Comparison of ENCODE assay signal across 1 cellular context in the genomic region with DNA sequence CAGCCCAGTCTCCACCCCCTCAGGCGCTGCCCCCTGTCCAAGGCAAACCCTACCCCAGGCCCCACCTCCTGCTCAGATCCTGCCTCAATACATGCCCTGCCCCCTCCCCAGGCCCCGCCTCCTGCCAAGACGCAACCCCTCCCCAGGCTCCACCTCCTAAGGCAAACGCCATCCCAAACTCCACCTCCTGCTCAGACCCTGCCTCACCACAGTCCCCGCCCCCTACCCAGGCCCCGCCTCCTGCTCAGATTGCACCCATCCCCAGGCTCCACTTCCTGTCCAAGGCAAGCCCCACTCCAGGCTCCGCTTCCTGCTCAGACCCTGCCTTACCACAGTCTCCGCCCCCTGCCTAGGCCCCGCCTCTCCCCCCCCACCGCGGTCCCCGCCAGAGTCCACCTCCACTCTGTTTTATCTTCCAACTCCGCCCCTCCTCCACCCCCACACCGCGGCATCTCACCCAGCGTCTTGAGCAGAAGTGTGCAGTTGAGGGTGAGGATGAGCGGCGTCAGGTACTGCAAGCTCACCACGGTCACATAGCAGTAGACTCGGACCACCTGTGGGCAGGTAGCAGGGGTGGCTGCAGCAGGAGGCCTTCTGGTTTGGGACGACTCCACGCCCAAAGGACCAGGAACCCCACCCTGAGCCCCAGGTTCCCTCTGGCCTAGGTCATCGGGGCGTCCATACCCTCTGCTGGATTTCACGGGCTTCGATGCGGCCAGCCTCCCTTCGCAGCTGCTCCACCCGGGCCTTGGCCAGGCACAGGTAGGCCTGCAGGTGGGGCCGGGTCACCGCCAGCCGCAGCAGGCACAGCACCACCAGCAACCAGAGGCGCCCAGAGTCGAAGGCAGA.
TF ChIP-seq lines count a peak whose summit lies in the region.

No MANE protein-coding gene starts in this region.

TF ChIP-seq in K562, 482 proteins besides CTCF, POLR2A, EP300 and RAD21 (continued from another document and continues in another):
- TF ChIP-seq, protein P1, sequence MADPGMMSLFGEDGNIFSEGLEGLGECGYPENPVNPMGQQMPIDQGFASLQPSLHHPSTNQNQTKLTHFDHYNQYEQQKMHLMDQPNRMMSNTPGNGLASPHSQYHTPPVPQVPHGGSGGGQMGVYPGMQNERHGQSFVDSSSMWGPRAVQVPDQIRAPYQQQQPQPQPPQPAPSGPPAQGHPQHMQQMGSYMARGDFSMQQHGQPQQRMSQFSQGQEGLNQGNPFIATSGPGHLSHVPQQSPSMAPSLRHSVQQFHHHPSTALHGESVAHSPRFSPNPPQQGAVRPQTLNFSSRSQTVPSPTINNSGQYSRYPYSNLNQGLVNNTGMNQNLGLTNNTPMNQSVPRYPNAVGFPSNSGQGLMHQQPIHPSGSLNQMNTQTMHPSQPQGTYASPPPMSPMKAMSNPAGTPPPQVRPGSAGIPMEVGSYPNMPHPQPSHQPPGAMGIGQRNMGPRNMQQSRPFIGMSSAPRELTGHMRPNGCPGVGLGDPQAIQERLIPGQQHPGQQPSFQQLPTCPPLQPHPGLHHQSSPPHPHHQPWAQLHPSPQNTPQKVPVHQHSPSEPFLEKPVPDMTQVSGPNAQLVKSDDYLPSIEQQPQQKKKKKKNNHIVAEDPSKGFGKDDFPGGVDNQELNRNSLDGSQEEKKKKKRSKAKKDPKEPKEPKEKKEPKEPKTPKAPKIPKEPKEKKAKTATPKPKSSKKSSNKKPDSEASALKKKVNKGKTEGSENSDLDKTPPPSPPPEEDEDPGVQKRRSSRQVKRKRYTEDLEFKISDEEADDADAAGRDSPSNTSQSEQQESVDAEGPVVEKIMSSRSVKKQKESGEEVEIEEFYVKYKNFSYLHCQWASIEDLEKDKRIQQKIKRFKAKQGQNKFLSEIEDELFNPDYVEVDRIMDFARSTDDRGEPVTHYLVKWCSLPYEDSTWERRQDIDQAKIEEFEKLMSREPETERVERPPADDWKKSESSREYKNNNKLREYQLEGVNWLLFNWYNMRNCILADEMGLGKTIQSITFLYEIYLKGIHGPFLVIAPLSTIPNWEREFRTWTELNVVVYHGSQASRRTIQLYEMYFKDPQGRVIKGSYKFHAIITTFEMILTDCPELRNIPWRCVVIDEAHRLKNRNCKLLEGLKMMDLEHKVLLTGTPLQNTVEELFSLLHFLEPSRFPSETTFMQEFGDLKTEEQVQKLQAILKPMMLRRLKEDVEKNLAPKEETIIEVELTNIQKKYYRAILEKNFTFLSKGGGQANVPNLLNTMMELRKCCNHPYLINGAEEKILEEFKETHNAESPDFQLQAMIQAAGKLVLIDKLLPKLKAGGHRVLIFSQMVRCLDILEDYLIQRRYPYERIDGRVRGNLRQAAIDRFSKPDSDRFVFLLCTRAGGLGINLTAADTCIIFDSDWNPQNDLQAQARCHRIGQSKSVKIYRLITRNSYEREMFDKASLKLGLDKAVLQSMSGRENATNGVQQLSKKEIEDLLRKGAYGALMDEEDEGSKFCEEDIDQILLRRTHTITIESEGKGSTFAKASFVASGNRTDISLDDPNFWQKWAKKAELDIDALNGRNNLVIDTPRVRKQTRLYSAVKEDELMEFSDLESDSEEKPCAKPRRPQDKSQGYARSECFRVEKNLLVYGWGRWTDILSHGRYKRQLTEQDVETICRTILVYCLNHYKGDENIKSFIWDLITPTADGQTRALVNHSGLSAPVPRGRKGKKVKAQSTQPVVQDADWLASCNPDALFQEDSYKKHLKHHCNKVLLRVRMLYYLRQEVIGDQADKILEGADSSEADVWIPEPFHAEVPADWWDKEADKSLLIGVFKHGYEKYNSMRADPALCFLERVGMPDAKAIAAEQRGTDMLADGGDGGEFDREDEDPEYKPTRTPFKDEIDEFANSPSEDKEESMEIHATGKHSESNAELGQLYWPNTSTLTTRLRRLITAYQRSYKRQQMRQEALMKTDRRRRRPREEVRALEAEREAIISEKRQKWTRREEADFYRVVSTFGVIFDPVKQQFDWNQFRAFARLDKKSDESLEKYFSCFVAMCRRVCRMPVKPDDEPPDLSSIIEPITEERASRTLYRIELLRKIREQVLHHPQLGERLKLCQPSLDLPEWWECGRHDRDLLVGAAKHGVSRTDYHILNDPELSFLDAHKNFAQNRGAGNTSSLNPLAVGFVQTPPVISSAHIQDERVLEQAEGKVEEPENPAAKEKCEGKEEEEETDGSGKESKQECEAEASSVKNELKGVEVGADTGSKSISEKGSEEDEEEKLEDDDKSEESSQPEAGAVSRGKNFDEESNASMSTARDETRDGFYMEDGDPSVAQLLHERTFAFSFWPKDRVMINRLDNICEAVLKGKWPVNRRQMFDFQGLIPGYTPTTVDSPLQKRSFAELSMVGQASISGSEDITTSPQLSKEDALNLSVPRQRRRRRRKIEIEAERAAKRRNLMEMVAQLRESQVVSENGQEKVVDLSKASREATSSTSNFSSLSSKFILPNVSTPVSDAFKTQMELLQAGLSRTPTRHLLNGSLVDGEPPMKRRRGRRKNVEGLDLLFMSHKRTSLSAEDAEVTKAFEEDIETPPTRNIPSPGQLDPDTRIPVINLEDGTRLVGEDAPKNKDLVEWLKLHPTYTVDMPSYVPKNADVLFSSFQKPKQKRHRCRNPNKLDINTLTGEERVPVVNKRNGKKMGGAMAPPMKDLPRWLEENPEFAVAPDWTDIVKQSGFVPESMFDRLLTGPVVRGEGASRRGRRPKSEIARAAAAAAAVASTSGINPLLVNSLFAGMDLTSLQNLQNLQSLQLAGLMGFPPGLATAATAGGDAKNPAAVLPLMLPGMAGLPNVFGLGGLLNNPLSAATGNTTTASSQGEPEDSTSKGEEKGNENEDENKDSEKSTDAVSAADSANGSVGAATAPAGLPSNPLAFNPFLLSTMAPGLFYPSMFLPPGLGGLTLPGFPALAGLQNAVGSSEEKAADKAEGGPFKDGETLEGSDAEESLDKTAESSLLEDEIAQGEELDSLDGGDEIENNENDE (IDR thresholded peaks at IDR 0.05; ENCODE audit: low read depth, low read length) = no peak
- no peak for TF ChIP-seq TRIM28 (IDR thresholded peaks at IDR 0.05)
- TF ChIP-seq ZNF778 (CRISPR knock-in tag; IDR thresholded peaks at IDR 0.05) = no peak
- TF ChIP-seq ZNF3 (CRISPR knock-in tag; IDR thresholded peaks at IDR 0.05) = no peak
- no peak for TF ChIP-seq CHD1 (IDR thresholded peaks at IDR 0.05; ENCODE audit: low read length)
- TF ChIP-seq TEAD4 (IDR thresholded peaks at IDR 0.05; ENCODE audit: low read length) = peak; percentile 31; the same call in 1 of the 2 replicates
- no peak for TF ChIP-seq TEAD4 (CRISPR knock-in tag; IDR thresholded peaks at IDR 0.05; ENCODE audit: borderline replicate concordance)
- peak; percentile 16 for TF ChIP-seq POLR2B (IDR thresholded peaks at IDR 0.05; ENCODE audit: low read depth, partially characterized antibody)
- no peak for TF ChIP-seq SMARCA4 (IDR thresholded peaks at IDR 0.05)
- no peak for TF ChIP-seq HMG20A (CRISPR knock-in tag; conservative IDR thresholded peaks at IDR 0.05)
- no peak for TF ChIP-seq NCOA1 (IDR thresholded peaks at IDR 0.05; ENCODE audit: low read depth)
- TF ChIP-seq SLC30A9 (CRISPR knock-in tag; IDR thresholded peaks at IDR 0.05) = no peak
- TF ChIP-seq, protein P2, sequence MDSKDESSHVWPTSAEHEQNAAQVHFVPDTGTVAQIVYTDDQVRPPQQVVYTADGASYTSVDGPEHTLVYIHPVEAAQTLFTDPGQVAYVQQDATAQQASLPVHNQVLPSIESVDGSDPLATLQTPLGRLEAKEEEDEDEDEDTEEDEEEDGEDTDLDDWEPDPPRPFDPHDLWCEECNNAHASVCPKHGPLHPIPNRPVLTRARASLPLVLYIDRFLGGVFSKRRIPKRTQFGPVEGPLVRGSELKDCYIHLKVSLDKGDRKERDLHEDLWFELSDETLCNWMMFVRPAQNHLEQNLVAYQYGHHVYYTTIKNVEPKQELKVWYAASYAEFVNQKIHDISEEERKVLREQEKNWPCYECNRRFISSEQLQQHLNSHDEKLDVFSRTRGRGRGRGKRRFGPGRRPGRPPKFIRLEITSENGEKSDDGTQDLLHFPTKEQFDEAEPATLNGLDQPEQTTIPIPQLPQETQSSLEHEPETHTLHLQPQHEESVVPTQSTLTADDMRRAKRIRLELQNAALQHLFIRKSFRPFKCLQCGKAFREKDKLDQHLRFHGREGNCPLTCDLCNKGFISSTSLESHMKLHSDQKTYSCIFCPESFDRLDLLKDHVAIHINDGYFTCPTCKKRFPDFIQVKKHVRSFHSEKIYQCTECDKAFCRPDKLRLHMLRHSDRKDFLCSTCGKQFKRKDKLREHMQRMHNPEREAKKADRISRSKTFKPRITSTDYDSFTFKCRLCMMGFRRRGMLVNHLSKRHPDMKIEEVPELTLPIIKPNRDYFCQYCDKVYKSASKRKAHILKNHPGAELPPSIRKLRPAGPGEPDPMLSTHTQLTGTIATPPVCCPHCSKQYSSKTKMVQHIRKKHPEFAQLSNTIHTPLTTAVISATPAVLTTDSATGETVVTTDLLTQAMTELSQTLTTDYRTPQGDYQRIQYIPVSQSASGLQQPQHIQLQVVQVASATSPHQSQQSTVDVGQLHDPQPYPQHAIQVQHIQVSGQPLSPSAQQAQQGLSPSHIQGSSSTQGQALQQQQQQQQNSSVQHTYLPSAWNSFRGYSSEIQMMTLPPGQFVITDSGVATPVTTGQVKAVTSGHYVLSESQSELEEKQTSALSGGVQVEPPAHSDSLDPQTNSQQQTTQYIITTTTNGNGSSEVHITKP (IDR thresholded peaks at IDR 0.05; ENCODE audit: partially characterized antibody) = no peak
- TF ChIP-seq KDM4B (IDR thresholded peaks at IDR 0.05; ENCODE audit: borderline replicate concordance in 2 of 2, low read depth in 1 of 2) = no peak
- no peak for TF ChIP-seq ZNF75A (CRISPR knock-in tag; IDR thresholded peaks at IDR 0.05)
- no peak for TF ChIP-seq ZNF431 (CRISPR knock-in tag; IDR thresholded peaks at IDR 0.05)
- no peak for TF ChIP-seq STAT5A (IDR thresholded peaks at IDR 0.05; ENCODE audit: borderline replicate concordance, low read length)
- TF ChIP-seq, protein P3, sequence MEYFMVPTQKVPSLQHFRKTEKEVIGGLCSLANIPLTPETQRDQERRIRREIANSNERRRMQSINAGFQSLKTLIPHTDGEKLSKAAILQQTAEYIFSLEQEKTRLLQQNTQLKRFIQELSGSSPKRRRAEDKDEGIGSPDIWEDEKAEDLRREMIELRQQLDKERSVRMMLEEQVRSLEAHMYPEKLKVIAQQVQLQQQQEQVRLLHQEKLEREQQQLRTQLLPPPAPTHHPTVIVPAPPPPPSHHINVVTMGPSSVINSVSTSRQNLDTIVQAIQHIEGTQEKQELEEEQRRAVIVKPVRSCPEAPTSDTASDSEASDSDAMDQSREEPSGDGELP (CRISPR knock-in tag; IDR thresholded peaks at IDR 0.05; ENCODE audit: borderline replicate concordance) = peak; percentile 9; the same call in 1 of the 2 replicates
- no peak for TF ChIP-seq MEIS2 (IDR thresholded peaks at IDR 0.05; ENCODE audit: partially characterized antibody)
- no peak for TF ChIP-seq POLR3G (IDR thresholded peaks at IDR 0.05; ENCODE audit: extremely low read depth, insufficient read length, insufficient replicate concordance)
- no peak for TF ChIP-seq NR3C1 (CRISPR knock-in tag; IDR thresholded peaks at IDR 0.05)
- TF ChIP-seq, protein P4, sequence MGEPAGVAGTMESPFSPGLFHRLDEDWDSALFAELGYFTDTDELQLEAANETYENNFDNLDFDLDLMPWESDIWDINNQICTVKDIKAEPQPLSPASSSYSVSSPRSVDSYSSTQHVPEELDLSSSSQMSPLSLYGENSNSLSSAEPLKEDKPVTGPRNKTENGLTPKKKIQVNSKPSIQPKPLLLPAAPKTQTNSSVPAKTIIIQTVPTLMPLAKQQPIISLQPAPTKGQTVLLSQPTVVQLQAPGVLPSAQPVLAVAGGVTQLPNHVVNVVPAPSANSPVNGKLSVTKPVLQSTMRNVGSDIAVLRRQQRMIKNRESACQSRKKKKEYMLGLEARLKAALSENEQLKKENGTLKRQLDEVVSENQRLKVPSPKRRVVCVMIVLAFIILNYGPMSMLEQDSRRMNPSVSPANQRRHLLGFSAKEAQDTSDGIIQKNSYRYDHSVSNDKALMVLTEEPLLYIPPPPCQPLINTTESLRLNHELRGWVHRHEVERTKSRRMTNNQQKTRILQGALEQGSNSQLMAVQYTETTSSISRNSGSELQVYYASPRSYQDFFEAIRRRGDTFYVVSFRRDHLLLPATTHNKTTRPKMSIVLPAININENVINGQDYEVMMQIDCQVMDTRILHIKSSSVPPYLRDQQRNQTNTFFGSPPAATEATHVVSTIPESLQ (CRISPR knock-in tag; IDR thresholded peaks at IDR 0.05) = no peak
- TF ChIP-seq ZSCAN32 (CRISPR knock-in tag; IDR thresholded peaks at IDR 0.05) = no peak
- no peak for TF ChIP-seq RBM15 (IDR thresholded peaks at IDR 0.05; ENCODE audit: insufficient read depth, low read length)
- TF ChIP-seq, protein P5, sequence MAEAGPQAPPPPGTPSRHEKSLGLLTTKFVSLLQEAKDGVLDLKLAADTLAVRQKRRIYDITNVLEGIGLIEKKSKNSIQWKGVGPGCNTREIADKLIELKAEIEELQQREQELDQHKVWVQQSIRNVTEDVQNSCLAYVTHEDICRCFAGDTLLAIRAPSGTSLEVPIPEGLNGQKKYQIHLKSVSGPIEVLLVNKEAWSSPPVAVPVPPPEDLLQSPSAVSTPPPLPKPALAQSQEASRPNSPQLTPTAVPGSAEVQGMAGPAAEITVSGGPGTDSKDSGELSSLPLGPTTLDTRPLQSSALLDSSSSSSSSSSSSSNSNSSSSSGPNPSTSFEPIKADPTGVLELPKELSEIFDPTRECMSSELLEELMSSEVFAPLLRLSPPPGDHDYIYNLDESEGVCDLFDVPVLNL (CRISPR knock-in tag; IDR thresholded peaks at IDR 0.05; ENCODE audit: low read depth) = no peak
- no peak for TF ChIP-seq PTTG1 (tag; IDR thresholded peaks at IDR 0.05; ENCODE audit: low read depth)
- TF ChIP-seq, protein P6, sequence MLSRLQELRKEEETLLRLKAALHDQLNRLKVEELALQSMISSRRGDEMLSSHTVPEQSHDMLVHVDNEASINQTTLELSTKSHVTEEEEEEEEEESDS (CRISPR knock-in tag; IDR thresholded peaks at IDR 0.05) = no peak
- TF ChIP-seq WHSC1 (IDR thresholded peaks at IDR 0.05; ENCODE audit: low read length) = no peak
- no peak for TF ChIP-seq ETV6 (IDR thresholded peaks at IDR 0.05; ENCODE audit: borderline replicate concordance in 1 of 2, low read depth in 2 of 2, low read length in 1 of 2)
- no peak for TF ChIP-seq ETV6 (CRISPR knock-in tag; IDR thresholded peaks at IDR 0.05; ENCODE audit: borderline replicate concordance)
- no peak for TF ChIP-seq ZNF212 (CRISPR knock-in tag; IDR thresholded peaks at IDR 0.05)
- TF ChIP-seq, protein P7, sequence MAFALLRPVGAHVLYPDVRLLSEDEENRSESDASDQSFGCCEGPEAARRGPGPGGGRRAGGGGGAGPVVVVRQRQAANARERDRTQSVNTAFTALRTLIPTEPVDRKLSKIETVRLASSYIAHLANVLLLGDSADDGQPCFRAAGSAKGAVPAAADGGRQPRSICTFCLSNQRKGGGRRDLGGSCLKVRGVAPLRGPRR (CRISPR knock-in tag; IDR thresholded peaks at IDR 0.05) = no peak
- TF ChIP-seq ZNF586 (CRISPR knock-in tag; conservative IDR thresholded peaks at IDR 0.05) = no peak
- TF ChIP-seq CBFA2T3 (IDR thresholded peaks at IDR 0.05) = no peak
